Comparison of ENCODE assay signal across 8 cellular contexts in the genomic region with DNA sequence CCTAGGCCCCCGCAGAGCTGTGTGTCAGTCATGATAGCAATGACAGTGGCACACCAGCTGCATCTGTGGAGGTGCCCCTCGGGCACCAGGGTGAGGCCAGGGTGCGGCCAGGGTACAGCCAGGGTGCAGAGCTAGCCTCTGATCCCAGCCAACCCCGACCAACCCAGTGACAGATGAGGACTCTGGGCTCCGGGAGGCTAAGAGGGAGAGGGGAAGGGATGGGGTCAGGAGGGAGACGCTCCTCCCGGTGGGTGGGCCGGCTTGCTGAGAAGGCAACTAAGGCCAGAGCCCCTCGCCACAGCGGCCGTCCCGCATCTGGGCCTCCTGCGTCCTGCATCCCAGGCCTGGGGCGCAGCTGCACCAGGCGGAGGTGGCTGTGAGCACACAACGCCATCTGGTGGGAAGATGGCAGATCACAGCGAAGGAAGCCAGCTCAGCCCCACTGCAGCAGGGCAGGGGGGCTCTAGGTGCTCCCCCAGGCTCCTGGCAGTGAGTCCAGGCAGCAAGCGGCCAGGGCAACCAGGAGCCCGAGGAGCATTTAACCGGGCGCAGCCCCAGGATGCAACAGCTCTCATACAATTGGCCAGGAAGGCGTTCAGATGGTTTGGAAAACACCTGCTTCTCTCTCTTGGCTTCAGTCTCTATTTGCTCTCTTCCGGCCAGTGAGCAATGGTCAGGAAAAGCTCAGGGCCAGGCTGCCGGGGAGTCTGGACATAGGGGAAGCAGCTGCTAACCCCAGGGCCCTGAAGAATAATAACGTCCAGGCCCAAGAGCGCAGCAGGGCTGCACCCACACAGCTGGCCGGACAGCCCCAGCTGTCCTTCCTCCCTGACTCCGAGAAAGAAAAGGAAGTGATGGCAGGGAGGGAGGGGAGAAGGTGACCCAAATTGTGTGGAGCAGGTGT.
DNase-seq lines count a peak whose midpoint lies in the region; ATAC-seq and TF ChIP-seq lines count a peak whose summit lies in the region.

No MANE protein-coding gene starts in this region.

- no peaks in the 10 kb centered on the region for H3K4me1 Mint-ChIP-seq in neural crest cell

- ATAC-seq in SK-N-SH treated with all-trans-retinoic acid at 6 μM for 48 hours (no peak), HG03159 (IDR thresholded peaks at IDR 0.05; ENCODE audit: unreplicated experiment) (no peak), HG03520 (IDR thresholded peaks at IDR 0.05; ENCODE audit: unreplicated experiment) (no peak)

- POLR2A ChIA-PET in SK-N-SH (lab: Yijun Ruan, JAX), result no interaction called here

- TF ChIP-seq POLR2A in esophagus squamous epithelium (IDR thresholded peaks at IDR 0.05), result no peak

- intact Hi-C loops in esophagus squamous epithelium (cut with DNase I), result no loop called here

- TF ChIP-seq CTCF in SK-N-SH (IDR thresholded peaks at IDR 0.05) (peak; percentile 38), LNCAP (IDR thresholded peaks at IDR 0.05) (peak; percentile 91), VCaP (conservative IDR thresholded peaks at IDR 0.05) (peak; percentile 98), esophagus squamous epithelium (IDR thresholded peaks at IDR 0.05) (peak in 5 of 6 experiments; percentile 34 to 68 (median 52)), neural crest cell (conservative IDR thresholded peaks at IDR 0.05) (peak; percentile 88)

- peak; percentile 77 for TF ChIP-seq RAD21 in SK-N-SH (IDR thresholded peaks at IDR 0.05; ENCODE audit: low read length)

- TF ChIP-seq EP300 in SK-N-SH (IDR thresholded peaks at IDR 0.05; ENCODE audit: borderline replicate concordance in 1 of 2, low read depth in 1 of 2, low read length in 1 of 2), result no peak

- H3K4me3 Mint-ChIP-seq in neural crest cell, result no peak overlapping the region

- no peak overlapping the region; a peak in 1 of 4 replicates for H3K4me3 ChIP-seq in SK-N-SH (ENCODE audit: low read depth in 2 of 2, low read length in 1 of 2)
- no peak overlapping the region for H3K4me3 ChIP-seq in esophagus squamous epithelium

- H2AFZ ChIP-seq in SK-N-SH (ENCODE audit: low read depth), result no peak overlapping the region

- no peak overlapping the region for H3K4me2 ChIP-seq in SK-N-SH

- DNase-seq in SK-N-SH (peak; percentile 91), esophagus squamous epithelium (lab: John Stamatoyannopoulos, UW) (no peak), neural crest cell (ENCODE audit: low read depth, low spot score) (peak; percentile 61)

- no peaks in the 10 kb centered on the region for H3K9me2 ChIP-seq in SK-N-SH

- peaks cover 4% of the 10 kb centered on the region for H3K9me3 Mint-ChIP-seq in neural crest cell

- no peak overlapping the region for H3K27ac ChIP-seq in SK-N-SH (ENCODE audit: low read depth in 2 of 2, low read length in 1 of 2)
- H3K27ac ChIP-seq in VCaP, result peak overlapping the region; percentile 28; the same call in 1 of the 2 replicates
- H3K27ac ChIP-seq in esophagus squamous epithelium, result no peak overlapping the region

- H4K20me1 ChIP-seq in SK-N-SH (ENCODE audit: insufficient read depth), result no peaks in the 10 kb centered on the region

- H3K79me2 ChIP-seq in SK-N-SH (ENCODE audit: insufficient read depth), result no peaks in the 10 kb centered on the region

- no peaks in the 10 kb centered on the region; a peak in 1 of 4 replicates for H3K4me1 ChIP-seq in SK-N-SH (ENCODE audit: control insufficient read depth in 1 of 2, insufficient read depth in 2 of 2, low read depth in 1 of 2, low read length in 1 of 2)
- no peaks in the 10 kb centered on the region for H3K4me1 ChIP-seq in esophagus squamous epithelium

- no peaks in the 10 kb centered on the region for H3K36me3 Mint-ChIP-seq in neural crest cell (ENCODE audit: low read depth)

- no peak overlapping the region for H3K9ac ChIP-seq in SK-N-SH

- H3K9me3 ChIP-seq in SK-N-SH (no peaks in the 10 kb centered on the region), esophagus squamous epithelium (no peaks in the 10 kb centered on the region)

- peaks cover 3% of the 10 kb centered on the region for H3K27me3 Mint-ChIP-seq in neural crest cell (ENCODE audit: low read depth)

- peak overlapping the region; percentile 50 for H3K27ac Mint-ChIP-seq in neural crest cell (ENCODE audit: unreplicated experiment)

- CTCF ChIA-PET in SK-N-SH (lab: Yijun Ruan, JAX), result interaction anchor here (0.5 to 2.5 kb wide), 37 partner anchors 11 to 1840 kb away, joined by 3 to 40 read pairs (median 4); no protein-coding TSS in a partner anchor

- H3K27me3 ChIP-seq in SK-N-SH (ENCODE audit: insufficient read depth) (no peaks in the 10 kb centered on the region), esophagus squamous epithelium (peaks cover 0 to 63% (median 0%) of the 10 kb centered on the region in 4 donors)

- 11% methylated on average over 11 of the region's 28 CpGs for WGBS in SK-N-SH (ENCODE audit: low lambda C conversion rate)
- 10 to 31% methylated on average over 11 to 16 of the region's 28 CpGs for WGBS in esophagus squamous epithelium, 2 donors

- H3K36me3 ChIP-seq in SK-N-SH (replicated peaks in 1 of 2; ENCODE audit: control insufficient read depth in 1 of 2, insufficient read depth in 2 of 2, low read length in 1 of 2), result no peaks in the 10 kb centered on the region
- no peaks in the 10 kb centered on the region for H3K36me3 ChIP-seq in esophagus squamous epithelium

- H3F3A ChIP-seq in SK-N-SH (replicated peaks; ENCODE audit: insufficient read depth), result no peaks in the 10 kb centered on the region

TF ChIP-seq in SK-N-SH, 30 proteins besides CTCF, POLR2A, EP300 and RAD21:
- TF ChIP-seq SMC3 (IDR thresholded peaks at IDR 0.05; ENCODE audit: low read depth, low read length), result peak; percentile 62; the same call in 1 of the 2 replicates
- TF ChIP-seq YY1 (IDR thresholded peaks at IDR 0.05; ENCODE audit: low read depth), result no peak

TF ChIP-seq in SK-N-SH treated with all-trans-retinoic acid at 6 μM for 48 hours, 23 proteins besides CTCF, POLR2A, EP300 and RAD21:
- TF ChIP-seq SNAI2 (CRISPR knock-in tag; IDR thresholded peaks at IDR 0.05) (no peak), ZFP30 (CRISPR knock-in tag; IDR thresholded peaks at IDR 0.05) (no peak), ISL1 (CRISPR knock-in tag; IDR thresholded peaks at IDR 0.05) (no peak), ZNF70 (CRISPR knock-in tag; IDR thresholded peaks at IDR 0.05) (no peak), BACH2 (CRISPR knock-in tag; IDR thresholded peaks at IDR 0.05; ENCODE audit: borderline replicate concordance) (no peak), RARB (CRISPR knock-in tag; IDR thresholded peaks at IDR 0.05) (no peak), ZNF8 (CRISPR knock-in tag; IDR thresholded peaks at IDR 0.05) (no peak)
- TF ChIP-seq, protein P1, sequence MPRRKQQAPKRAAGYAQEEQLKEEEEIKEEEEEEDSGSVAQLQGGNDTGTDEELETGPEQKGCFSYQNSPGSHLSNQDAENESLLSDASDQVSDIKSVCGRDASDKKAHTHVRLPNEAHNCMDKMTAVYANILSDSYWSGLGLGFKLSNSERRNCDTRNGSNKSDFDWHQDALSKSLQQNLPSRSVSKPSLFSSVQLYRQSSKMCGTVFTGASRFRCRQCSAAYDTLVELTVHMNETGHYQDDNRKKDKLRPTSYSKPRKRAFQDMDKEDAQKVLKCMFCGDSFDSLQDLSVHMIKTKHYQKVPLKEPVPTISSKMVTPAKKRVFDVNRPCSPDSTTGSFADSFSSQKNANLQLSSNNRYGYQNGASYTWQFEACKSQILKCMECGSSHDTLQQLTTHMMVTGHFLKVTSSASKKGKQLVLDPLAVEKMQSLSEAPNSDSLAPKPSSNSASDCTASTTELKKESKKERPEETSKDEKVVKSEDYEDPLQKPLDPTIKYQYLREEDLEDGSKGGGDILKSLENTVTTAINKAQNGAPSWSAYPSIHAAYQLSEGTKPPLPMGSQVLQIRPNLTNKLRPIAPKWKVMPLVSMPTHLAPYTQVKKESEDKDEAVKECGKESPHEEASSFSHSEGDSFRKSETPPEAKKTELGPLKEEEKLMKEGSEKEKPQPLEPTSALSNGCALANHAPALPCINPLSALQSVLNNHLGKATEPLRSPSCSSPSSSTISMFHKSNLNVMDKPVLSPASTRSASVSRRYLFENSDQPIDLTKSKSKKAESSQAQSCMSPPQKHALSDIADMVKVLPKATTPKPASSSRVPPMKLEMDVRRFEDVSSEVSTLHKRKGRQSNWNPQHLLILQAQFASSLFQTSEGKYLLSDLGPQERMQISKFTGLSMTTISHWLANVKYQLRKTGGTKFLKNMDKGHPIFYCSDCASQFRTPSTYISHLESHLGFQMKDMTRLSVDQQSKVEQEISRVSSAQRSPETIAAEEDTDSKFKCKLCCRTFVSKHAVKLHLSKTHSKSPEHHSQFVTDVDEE (CRISPR knock-in tag; IDR thresholded peaks at IDR 0.05), result no peak
- TF ChIP-seq, protein P2, sequence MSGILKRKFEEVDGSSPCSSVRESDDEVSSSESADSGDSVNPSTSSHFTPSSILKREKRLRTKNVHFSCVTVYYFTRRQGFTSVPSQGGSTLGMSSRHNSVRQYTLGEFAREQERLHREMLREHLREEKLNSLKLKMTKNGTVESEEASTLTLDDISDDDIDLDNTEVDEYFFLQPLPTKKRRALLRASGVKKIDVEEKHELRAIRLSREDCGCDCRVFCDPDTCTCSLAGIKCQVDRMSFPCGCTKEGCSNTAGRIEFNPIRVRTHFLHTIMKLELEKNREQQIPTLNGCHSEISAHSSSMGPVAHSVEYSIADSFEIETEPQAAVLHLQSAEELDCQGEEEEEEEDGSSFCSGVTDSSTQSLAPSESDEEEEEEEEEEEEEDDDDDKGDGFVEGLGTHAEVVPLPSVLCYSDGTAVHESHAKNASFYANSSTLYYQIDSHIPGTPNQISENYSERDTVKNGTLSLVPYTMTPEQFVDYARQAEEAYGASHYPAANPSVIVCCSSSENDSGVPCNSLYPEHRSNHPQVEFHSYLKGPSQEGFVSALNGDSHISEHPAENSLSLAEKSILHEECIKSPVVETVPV (CRISPR knock-in tag; IDR thresholded peaks at IDR 0.05), result no peak

Comparison
In these comparisons a context has a peak if more than half of its experiments do, and no peak if none do; other contexts are left out.
1. CTCF ChIP-seq: peak in every context shown above with its lines; median percentile 98 in VCaP; 91 in LNCAP; 88 in neural crest cell; 52 in esophagus squamous epithelium; 38 in SK-N-SH.